ENCODE assay signal across 15 cellular contexts in the genomic region with DNA sequence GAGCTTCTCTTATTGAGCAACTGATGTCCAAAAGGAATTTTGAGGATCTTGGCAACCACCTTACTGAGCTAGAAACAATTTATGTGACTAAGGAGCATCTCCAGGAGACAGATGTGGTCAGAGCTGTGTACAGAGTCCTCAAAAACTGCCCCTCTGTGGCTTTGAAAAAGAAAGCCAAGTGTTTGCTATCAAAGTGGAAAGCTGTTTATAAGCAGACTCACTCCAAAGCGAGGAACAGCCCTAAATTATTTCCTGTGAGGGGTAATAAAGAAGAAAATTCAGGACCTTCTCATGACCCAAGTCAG. TPM values are rescaled to one million over a fixed set of nuclear protein-coding genes. Genes with fewer than 3 reads are reported as not detected.
DNase-seq lines count a peak whose midpoint lies in the region; ATAC-seq and TF ChIP-seq lines count a peak whose summit lies in the region.
"Had no signal": no experiment of that assay in that cellular context is flagged by ENCODE, and none has a peak within 500 bp of the region (broad histone marks: within the 10 kb centered on the region; RNA-seq: fewer than 3 reads in every experiment).

No MANE protein-coding gene starts in this region.

- WGBS in SK-N-SH (ENCODE audit: low lambda C conversion rate) = 73% methylated on average over 1 of the region's 1 CpG

- H3K9me2 ChIP-seq in SK-N-SH = no peaks in the 10 kb centered on the region

- no peaks in the 10 kb centered on the region for H3F3A ChIP-seq in SK-N-SH (replicated peaks; ENCODE audit: insufficient read depth)

- H3K36me3 ChIP-seq in gastrocnemius medialis (peaks cover 0 to 10% of the 10 kb centered on the region in 2 donors), SK-N-SH (replicated peaks in 1 of 2; ENCODE audit: control insufficient read depth in 1 of 2, insufficient read depth in 2 of 2, low read length in 1 of 2) (peaks cover 0 to 6% of the 10 kb centered on the region in 2 experiments)
- H3K36me3 ChIP-seq: SJCRH30 had no signal

- in situ Hi-C loops in gastrocnemius medialis (cut with MboI; ENCODE audit: low sequenced_read_pairs in 4 of 4) = loop anchor here in 2 of 4 donors (10.0 to 25.0 kb wide), 2 partner anchors 372 to 375 kb away; a partner anchor contains a TSS

- H3K27me3 ChIP-seq in gastrocnemius medialis = no peaks in the 10 kb centered on the region
- H3K27me3 ChIP-seq in SK-N-SH (ENCODE audit: insufficient read depth) = no peaks in the 10 kb centered on the region
- H3K27me3 ChIP-seq: SJCRH30, testis had no signal

- ATAC-seq in HG02885 (IDR thresholded peaks at IDR 0.05; ENCODE audit: poor library complexity, unreplicated experiment) (peak; percentile 18), gastrocnemius medialis (peak; percentile 33 to 60)
- ATAC-seq: GM23338, WTC11 had no signal

- H4K20me1 ChIP-seq in SK-N-SH (ENCODE audit: insufficient read depth) = no peaks in the 10 kb centered on the region

- TF ChIP-seq CTCF in gastrocnemius medialis (IDR thresholded peaks at IDR 0.05 in 4 of 5, conservative IDR thresholded peaks at IDR 0.05 in 1 of 5) = no peak
- no peak for TF ChIP-seq CTCF in SK-N-SH (IDR thresholded peaks at IDR 0.05)

- H2AFZ ChIP-seq in SK-N-SH (ENCODE audit: low read depth) = no peak overlapping the region
- H2AFZ ChIP-seq: GM23338 had no signal

- H3K27ac ChIP-seq in gastrocnemius medialis (peak overlapping the region in 1 of 4 donors; percentile 22), SK-N-SH (ENCODE audit: low read depth in 2 of 2, low read length in 1 of 2) (no peak overlapping the region; a peak in 1 of 4 replicates)
- H3K27ac ChIP-seq: SJCRH30 had no signal

- POLR2A ChIA-PET in SK-N-SH (lab: Yijun Ruan, JAX) = no interaction called here

- no peak for TF ChIP-seq EP300 in SK-N-SH (IDR thresholded peaks at IDR 0.05; ENCODE audit: borderline replicate concordance in 1 of 2, low read depth in 1 of 2, low read length in 1 of 2)

- no peak overlapping the region for H3K4me2 ChIP-seq in SK-N-SH
- H3K4me2 ChIP-seq: GM23338 had no signal

- TF ChIP-seq RAD21 in SK-N-SH (IDR thresholded peaks at IDR 0.05; ENCODE audit: low read length) = no peak

- CTCF ChIA-PET in SK-N-SH (lab: Yijun Ruan, JAX) = interaction anchor here (0.7 to 2.8 kb wide), 4 partner anchors 16 to 369 kb away, joined by 3 to 9 read pairs (median 6); no protein-coding TSS in a partner anchor

- peaks cover 3 to 4% of the 10 kb centered on the region in 2 donors for H3K4me1 ChIP-seq in gastrocnemius medialis
- peaks cover 0 to 5% of the 10 kb centered on the region in 2 experiments; a peak in 2 of 4 replicates for H3K4me1 ChIP-seq in SK-N-SH (ENCODE audit: control insufficient read depth in 1 of 2, insufficient read depth in 2 of 2, low read depth in 1 of 2, low read length in 1 of 2)
- H3K4me1 ChIP-seq: SJCRH30, testis had no signal

- H3K9me3 ChIP-seq in gastrocnemius medialis (no peaks in the 10 kb centered on the region), SK-N-SH (no peaks in the 10 kb centered on the region)
- H3K9me3 ChIP-seq: SJCRH30, testis had no signal

- no peak overlapping the region for H3K9ac ChIP-seq in SK-N-SH

- intact Hi-C loops in gastrocnemius medialis (cut with DNase I; ENCODE audit: low total_unique reads) = no loop called here

- no peak for TF ChIP-seq POLR2A in gastrocnemius medialis (IDR thresholded peaks at IDR 0.05)

- DNase-seq in GM03348 (ENCODE audit: low spot score) (peak; percentile 42), fibroblast of gingiva (ENCODE audit: low read depth) (peak; percentile 88), gastrocnemius medialis (no peak), activated gamma-delta T cell (lab: John Stamatoyannopoulos, UW) (no peak), SIG-M5 treated with dmso at 0.1 percent for 504 hours (lab: John Stamatoyannopoulos, UW; ENCODE audit: unreplicated experiment) (no peak), NCI-H510A (lab: John Stamatoyannopoulos, UW) (no peak), SK-N-SH (no peak)
- DNase-seq: activated gamma-delta T cell treated with Interleukin-2 at 50 U/mL for 16 hours, DND-41, naive B cell, SJCRH30, testis had no signal

- H3K79me2 ChIP-seq in SK-N-SH (ENCODE audit: insufficient read depth) = no peaks in the 10 kb centered on the region

- no peak overlapping the region for H3K4me3 ChIP-seq in gastrocnemius medialis
- no peak overlapping the region for H3K4me3 ChIP-seq in SK-N-SH (ENCODE audit: low read depth in 2 of 2, low read length in 1 of 2)
- H3K4me3 ChIP-seq: GM23338, SJCRH30, testis had no signal

TF ChIP-seq in SK-N-SH, 30 proteins besides CTCF, POLR2A, EP300 and RAD21:
- no peak for TF ChIP-seq RXRA (IDR thresholded peaks at IDR 0.05; ENCODE audit: borderline replicate concordance, low read depth)

RNA-seq across cellular contexts. Expression of a gene that starts 9.5 kb away (rescaled TPM):
- 1 to 10 TPM; 2.9 to 4.1 (median 3.3) TPM for total RNA-seq in gastrocnemius medialis
- 0.84 and 1.2 TPM in 2 replicates for polyA plus RNA-seq in SK-N-SH (2012; rRNA removed)
- polyA plus RNA-seq in SK-N-SH (2012; cell fraction: cytosol; rRNA removed) = 1.0 and 1.2 TPM in 2 replicates
- polyA plus RNA-seq in SK-N-SH (2012; cell fraction: nucleus; rRNA removed) = 1.4 and 2.2 TPM in 2 replicates

RNA-seq across cellular contexts. Expression of a gene that starts 26.4 kb away (rescaled TPM):
- total RNA-seq in gastrocnemius medialis = 10 to 100 TPM; 15.0 to 21.7 (median 18.5) TPM
- 15.3 and 16.6 TPM in 2 replicates for polyA plus RNA-seq in SK-N-SH (2012; rRNA removed)
- polyA plus RNA-seq in SK-N-SH (2012; cell fraction: cytosol; rRNA removed) = 19.6 and 29.5 TPM in 2 replicates
- polyA plus RNA-seq in SK-N-SH (2012; cell fraction: nucleus; rRNA removed) = 3.9 and 11.4 TPM in 2 replicates

Comparison
In these comparisons a context has a peak if more than half of its experiments do, and no peak if none do; other contexts are left out.
1. DNase-seq: peak in GM03348 (single experiment) and fibroblast of gingiva (single experiment); none in gastrocnemius medialis (0 of 2), activated gamma-delta T cell (single experiment), SIG-M5 treated with dmso at 0.1 percent for 504 hours (single experiment), NCI-H510A (single experiment) and SK-N-SH (single experiment).